Comparison of ENCODE assay signal across 8 cellular contexts in genomic region chr7:149497467-149498261, GRCh38.
DNase-seq lines count a peak whose midpoint lies in the region; ATAC-seq and TF ChIP-seq lines count a peak whose summit lies in the region.

Gene ZNF746, minus strand, starts transcription at chr7:149497809. Its CDS starts 273 bp downstream, at chr7:149497536.

- TF ChIP-seq POLR2A in GM18526 (IDR thresholded peaks at IDR 0.05; ENCODE audit: extremely low read depth, insufficient read length), result peak; percentile 60

- peak within 1 kb of the TSS; percentile 38 for H3K27ac ChIP-seq in layer of hippocampus (ENCODE audit: low read depth, low read length)

- DNase-seq in AG08395 (ENCODE audit: low spot score) (peak; percentile 90), NCI-H2196 treated with DMSO at 0.1 percent for 48 hours (lab: John Stamatoyannopoulos, UW; ENCODE audit: unreplicated experiment) (peak; percentile 63), choroid plexus epithelial cell (ENCODE audit: low read depth) (peak; percentile 85)
- DNase-seq in activated CD4-positive, alpha-beta T cell treated with anti-CD3 and anti-CD28 coated beads for 24 hours (ENCODE audit: low read depth in 2 of 2), result peak; percentile 69 to 74
- peak; percentile 49 to 75 (median 60) for DNase-seq in stimulated activated CD4-positive, alpha-beta T cell treated with anti-CD3 and anti-CD28 coated beads, Interleukin-1b, Interleukin-23, amount 100 ng/mL, for 24 hours (ENCODE audit: low read depth in 4 of 4, low spot score in 1 of 4)

- peak; percentile 94 for ATAC-seq in HG03064 (IDR thresholded peaks at IDR 0.05; ENCODE audit: low read depth, unreplicated experiment)

- no peaks in the 10 kb centered on the region for H3K27me3 ChIP-seq in layer of hippocampus (ENCODE audit: control insufficient read depth, insufficient read depth, low read length)

- H3K4me3 ChIP-seq in choroid plexus epithelial cell (ENCODE audit: low read depth, low read length), result peak within 1 kb of the TSS; percentile 72

- TF ChIP-seq CTCF in choroid plexus epithelial cell (conservative IDR thresholded peaks at IDR 0.05; ENCODE audit: low read depth, low read length), result peak; percentile 55

Comparison
In these comparisons a context has a peak if more than half of its experiments do, and no peak if none do; other contexts are left out.
1. Peak in every context shown above with its lines: DNase-seq, ATAC-seq, H3K4me3 ChIP-seq and H3K27ac ChIP-seq.